Comparison of ENCODE assay signal across 31 cellular contexts in the genomic region with DNA sequence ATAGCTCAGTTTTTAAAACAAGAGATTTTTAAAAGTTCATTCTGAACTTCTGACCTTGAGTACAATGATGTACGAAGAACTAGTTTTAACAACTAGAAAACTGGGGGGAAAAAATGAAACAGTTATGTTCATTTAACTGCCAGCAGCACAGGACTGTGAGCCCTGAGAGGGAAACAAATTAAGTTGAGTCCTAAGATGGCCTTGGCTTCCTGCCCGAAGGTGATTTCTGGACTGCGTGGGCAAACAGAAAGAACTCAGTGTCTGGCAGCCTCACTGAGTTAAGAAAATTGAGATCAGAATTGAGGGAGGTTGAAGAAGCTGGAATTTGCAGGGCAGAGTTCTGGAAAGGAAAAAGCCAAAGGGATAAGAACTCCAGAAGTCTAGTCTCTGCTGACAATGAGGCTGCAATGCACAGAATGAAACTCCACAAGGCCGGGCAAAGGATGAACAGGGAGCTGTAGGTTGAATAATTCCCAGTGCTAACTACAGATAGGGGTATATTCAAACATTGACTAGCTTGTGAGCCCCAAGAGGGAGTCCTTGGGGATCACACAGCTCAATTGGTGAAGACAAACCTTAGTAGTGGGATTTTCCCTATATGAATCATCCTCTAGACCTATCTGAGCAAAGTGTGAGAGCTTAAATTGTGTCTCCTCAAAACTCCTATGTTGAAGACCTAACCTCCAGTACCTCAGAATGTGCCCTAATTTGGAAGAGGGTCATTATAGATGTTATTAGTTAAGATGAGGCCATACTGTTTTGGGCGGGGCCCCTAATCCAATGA. TPM values are rescaled to one million over a fixed set of nuclear protein-coding genes. Genes with fewer than 3 reads are reported as not detected.
DNase-seq lines count a peak whose midpoint lies in the region; ATAC-seq and TF ChIP-seq lines count a peak whose summit lies in the region.
"Had no signal": no experiment of that assay in that cellular context is flagged by ENCODE, and none has a peak within 500 bp of the region (broad histone marks: within the 10 kb centered on the region; RNA-seq: fewer than 3 reads in every experiment).

No MANE protein-coding gene starts in this region.

- H3K4me1 ChIP-seq in body of pancreas (peaks cover 8% of the 10 kb centered on the region), right cardiac atrium (ENCODE audit: control insufficient read depth, insufficient read depth, low read length) (no peaks in the 10 kb centered on the region), sigmoid colon (peaks cover 0 to 12% (median 4%) of the 10 kb centered on the region in 4 donors)
- H3K4me1 ChIP-seq: HAP-1, Peyer's patch, right lobe of liver had no signal

- 45 to 47% methylated on average over 5 of the region's 5 CpGs for WGBS in body of pancreas, 2 donors
- 67% methylated on average over 5 of the region's 5 CpGs for WGBS in right cardiac atrium
- WGBS in sigmoid colon, 2 donors: 40 to 69% methylated on average over 5 of the region's 5 CpGs

- TF ChIP-seq POLR2A in body of pancreas (IDR thresholded peaks at IDR 0.05) (no peak), sigmoid colon (IDR thresholded peaks at IDR 0.05) (no peak)

- no peak overlapping the region for H3K4me3 Mint-ChIP-seq in activated T-helper 1 cell treated with anti-CD3 and anti-CD28 coated beads, Interleukin-12 subunit alpha, Interleukin-12 subunit beta, Interleukin-2, Interleukin-4 antibody, amounts not matched to agents 30 ng/mL and 10 ng/mL and 1 ng/mL, durations not matched to agents 14 hours and 24 hours and 36 hours
- H3K4me3 Mint-ChIP-seq: activated CD8-positive, alpha-beta T cell treated with anti-CD3 and anti-CD28 coated beads for 36 hours; effector memory CD8-positive, alpha-beta T cell; type B pancreatic cell had no signal

- H3K9me3 ChIP-seq in body of pancreas (no peaks in the 10 kb centered on the region), right cardiac atrium (ENCODE audit: control insufficient read depth, low read length) (no peaks in the 10 kb centered on the region), sigmoid colon (no peaks in the 10 kb centered on the region)
- H3K9me3 ChIP-seq: HAP-1, Peyer's patch, right lobe of liver had no signal

- peak; percentile 45 for DNase-seq in NCI-H82 (lab: John Stamatoyannopoulos, UW)
- DNase-seq in body of pancreas: peak; percentile 33 to 75 (median 54)
- DNase-seq in retinal pigment epithelial cell (ENCODE audit: low read depth): peak; percentile 36
- no peak for DNase-seq in activated T-helper 1 cell treated with anti-CD3 and anti-CD28 coated beads, Interleukin-12 subunit alpha, Interleukin-12 subunit beta, Interleukin-2, Interleukin-4 antibody, amounts not matched to agents 30 ng/mL and 10 ng/mL and 1 ng/mL, durations not matched to agents 14 hours and 24 hours and 36 hours (ENCODE audit: low spot score)
- DNase-seq in right cardiac atrium: no peak
- no peak for DNase-seq in sigmoid colon
- DNase-seq: activated CD8-positive, alpha-beta memory T cell treated with anti-CD3 and anti-CD28 coated beads, Interleukin-2, amount 50 U/mL, for 48 hours; activated CD8-positive, alpha-beta T cell treated with anti-CD3 and anti-CD28 coated beads for 36 hours; activated naive CD4-positive, alpha-beta T cell treated with anti-CD3 and anti-CD28 coated beads, Interleukin-2, amount 50 U/mL, for 16 hours; amygdala; DMS53; effector memory CD8-positive, alpha-beta T cell; glutamatergic neuron; IMR-90; mesenchymal stem cell; NCI-H1092; NCI-H187; NCI-H526; Peyer's patch; posterior cingulate gyrus; right lobe of liver; SIG-M5; stimulated activated CD4-positive, alpha-beta T cell treated with anti-CD3 and anti-CD28 coated beads, Interleukin-4, amount 100 ng/mL, for 1 hour had no signal

- intact Hi-C loops in body of pancreas (cut with DNase I): no loop called here
- intact Hi-C loops in activated T-helper 1 cell treated with anti-CD3 and anti-CD28 coated beads, Interleukin-12 subunit alpha, Interleukin-12 subunit beta, Interleukin-2, Interleukin-4 antibody, amounts not matched to agents 30 ng/mL and 10 ng/mL and 1 ng/mL, durations not matched to agents 14 hours and 24 hours and 36 hours (cut with micrococcal nuclease): no loop called here
- intact Hi-C loops in right cardiac atrium (cut with DNase I): no loop called here
- intact Hi-C loops in sigmoid colon (cut with DNase I): no loop called here

- no peak overlapping the region for H3K27ac ChIP-seq in body of pancreas
- H3K27ac ChIP-seq in right cardiac atrium (ENCODE audit: low read length): no peak overlapping the region
- H3K27ac ChIP-seq in sigmoid colon: no peak overlapping the region
- H3K27ac ChIP-seq: cardiac muscle cell, coronary artery, Peyer's patch, right lobe of liver had no signal

- H3K27ac Mint-ChIP-seq in activated T-helper 1 cell treated with anti-CD3 and anti-CD28 coated beads, Interleukin-12 subunit alpha, Interleukin-12 subunit beta, Interleukin-2, Interleukin-4 antibody, amounts not matched to agents 30 ng/mL and 10 ng/mL and 1 ng/mL, durations not matched to agents 14 hours and 24 hours and 36 hours: no peak overlapping the region
- H3K27ac Mint-ChIP-seq: activated CD8-positive, alpha-beta T cell treated with anti-CD3 and anti-CD28 coated beads for 36 hours; effector memory CD8-positive, alpha-beta T cell; type B pancreatic cell had no signal

- no peak for TF ChIP-seq EP300 in sigmoid colon (IDR thresholded peaks at IDR 0.05)

- H3K27me3 ChIP-seq in body of pancreas (no peaks in the 10 kb centered on the region), right cardiac atrium (ENCODE audit: control insufficient read depth, insufficient read depth) (no peaks in the 10 kb centered on the region), sigmoid colon (peaks cover 0 to 7% (median 0%) of the 10 kb centered on the region in 3 donors)
- H3K27me3 ChIP-seq: Peyer's patch, right lobe of liver had no signal

- H3K27me3 Mint-ChIP-seq in activated T-helper 1 cell treated with anti-CD3 and anti-CD28 coated beads, Interleukin-12 subunit alpha, Interleukin-12 subunit beta, Interleukin-2, Interleukin-4 antibody, amounts not matched to agents 30 ng/mL and 10 ng/mL and 1 ng/mL, durations not matched to agents 14 hours and 24 hours and 36 hours (ENCODE audit: insufficient read depth): peaks cover 13% of the 10 kb centered on the region

- no peaks in the 10 kb centered on the region for H3K4me1 Mint-ChIP-seq in activated T-helper 1 cell treated with anti-CD3 and anti-CD28 coated beads, Interleukin-12 subunit alpha, Interleukin-12 subunit beta, Interleukin-2, Interleukin-4 antibody, amounts not matched to agents 30 ng/mL and 10 ng/mL and 1 ng/mL, durations not matched to agents 14 hours and 24 hours and 36 hours (ENCODE audit: low read depth)

- H3K36me3 Mint-ChIP-seq in activated T-helper 1 cell treated with anti-CD3 and anti-CD28 coated beads, Interleukin-12 subunit alpha, Interleukin-12 subunit beta, Interleukin-2, Interleukin-4 antibody, amounts not matched to agents 30 ng/mL and 10 ng/mL and 1 ng/mL, durations not matched to agents 14 hours and 24 hours and 36 hours (ENCODE audit: low read depth): no peaks in the 10 kb centered on the region
- H3K36me3 Mint-ChIP-seq: type B pancreatic cell had no signal

- ATAC-seq in GM18867 (IDR thresholded peaks at IDR 0.05; ENCODE audit: unreplicated experiment): peak; percentile 49
- ATAC-seq in body of pancreas: no peak
- no peak for ATAC-seq in esophagus mucosa
- ATAC-seq in right cardiac atrium: no peak
- ATAC-seq: activated CD8-positive, alpha-beta T cell treated with anti-CD3 and anti-CD28 coated beads for 36 hours; effector memory CD8-positive, alpha-beta T cell; left lobe of liver; right lobe of liver had no signal

- no peak for TF ChIP-seq CTCF in body of pancreas (IDR thresholded peaks at IDR 0.05)
- TF ChIP-seq CTCF in retinal pigment epithelial cell (conservative IDR thresholded peaks at IDR 0.05; ENCODE audit: low read depth, low read length): no peak
- no peak for TF ChIP-seq CTCF in sigmoid colon (IDR thresholded peaks at IDR 0.05)

- H3K36me3 ChIP-seq in body of pancreas (replicated peaks in 1 of 2; ENCODE audit: insufficient read depth in 1 of 2, low read depth in 2 of 2) (no peaks in the 10 kb centered on the region), sigmoid colon (no peaks in the 10 kb centered on the region)
- H3K36me3 ChIP-seq: cardiac muscle cell, HAP-1, Peyer's patch, right lobe of liver had no signal

- no peaks in the 10 kb centered on the region for H3K9me3 Mint-ChIP-seq in activated T-helper 1 cell treated with anti-CD3 and anti-CD28 coated beads, Interleukin-12 subunit alpha, Interleukin-12 subunit beta, Interleukin-2, Interleukin-4 antibody, amounts not matched to agents 30 ng/mL and 10 ng/mL and 1 ng/mL, durations not matched to agents 14 hours and 24 hours and 36 hours
- H3K9me3 Mint-ChIP-seq: activated CD8-positive, alpha-beta T cell treated with anti-CD3 and anti-CD28 coated beads for 36 hours; effector memory CD8-positive, alpha-beta T cell; type B pancreatic cell had no signal

- no peak overlapping the region for H3K4me3 ChIP-seq in body of pancreas
- no peak overlapping the region for H3K4me3 ChIP-seq in retinal pigment epithelial cell (ENCODE audit: low read length)
- no peak overlapping the region for H3K4me3 ChIP-seq in right cardiac atrium (ENCODE audit: low read length)
- H3K4me3 ChIP-seq in sigmoid colon: no peak overlapping the region
- H3K4me3 ChIP-seq: cardiac muscle cell, coronary artery, HAP-1, Peyer's patch, right lobe of liver had no signal

RNA-seq across cellular contexts. Expression of a gene that starts 13.1 kb away (rescaled TPM):
- 10 to 100 TPM; 14.8 to 22.1 TPM for total RNA-seq in body of pancreas
- total RNA-seq in activated T-helper 1 cell treated with anti-CD3 and anti-CD28 coated beads, Interleukin-12 subunit alpha, Interleukin-12 subunit beta, Interleukin-2, Interleukin-4 antibody, amounts not matched to agents 30 ng/mL and 10 ng/mL and 1 ng/mL, durations not matched to agents 14 hours and 24 hours and 36 hours: 0.13 and 0.32 TPM in 2 replicates
- 6.6 TPM for total RNA-seq in esophagus mucosa
- total RNA-seq in right cardiac atrium: 1 to 10 TPM; 4.7 to 5.7 (median 5.1) TPM
- polyA plus RNA-seq in right cardiac atrium: 2.7 TPM
- 1 to 10 TPM in 1 of 4 donors, under 1 TPM in 3; 0.36 to 1.5 (median 0.69) TPM for total RNA-seq in sigmoid colon
- polyA plus RNA-seq in sigmoid colon: 1 to 10 TPM; 7.0 to 8.8 (median 7.8) TPM
- total RNA-seq: IMR-90 had no signal
- polyA plus RNA-seq: BJ, IMR-90 had no signal

Comparison
In these comparisons a context has a peak if more than half of its experiments do, and no peak if none do; other contexts are left out.
1. DNase-seq: peak in NCI-H82 (single experiment), body of pancreas (4 of 4) and retinal pigment epithelial cell (single experiment); none in activated T-helper 1 cell treated with anti-CD3 and anti-CD28 coated beads, Interleukin-12 subunit alpha, Interleukin-12 subunit beta, Interleukin-2, Interleukin-4 antibody, amounts not matched to agents 30 ng/mL and 10 ng/mL and 1 ng/mL, durations not matched to agents 14 hours and 24 hours and 36 hours (single experiment), right cardiac atrium (0 of 3) and sigmoid colon (single experiment).